ENCODE assay signal across 21 cellular contexts in genomic region chr7:30280631-30281030, GRCh38. TPM values are rescaled to one million over a fixed set of nuclear protein-coding genes. Genes with fewer than 3 reads are reported as not detected.
DNase-seq lines count a peak whose midpoint lies in the region; ATAC-seq and TF ChIP-seq lines count a peak whose summit lies in the region.
"Had no signal": no experiment of that assay in that cellular context is flagged by ENCODE, and none has a peak within 500 bp of the region (broad histone marks: within the 10 kb centered on the region; RNA-seq: fewer than 3 reads in every experiment).

No MANE protein-coding gene starts in this region.

- H3K79me2 ChIP-seq in neural progenitor cell (ENCODE audit: low read depth), result peaks cover 1% of the 10 kb centered on the region
- no peaks in the 10 kb centered on the region for H3K79me2 ChIP-seq in osteoblast (ENCODE audit: insufficient read depth, low read length)

- ATAC-seq in upper lobe of left lung (ENCODE audit: low FRiP score in 2 of 2), result no peak
- ATAC-seq: T-cell had no signal

- DNase-seq in NCI-H524 (lab: John Stamatoyannopoulos, UW) (peak; percentile 44 to 72), WERI-Rb-1 (peak; percentile 70), neural progenitor cell (ENCODE audit: low spot score) (peak; percentile 50), upper lobe of left lung (no peak), retina (no peak), osteoblast (ENCODE audit: insufficient read length, low spot score, missing footprints) (no peak)
- no peak for DNase-seq in stimulated activated CD4-positive, alpha-beta T cell treated with anti-CD3 and anti-CD28 coated beads, Interleukin-12 subunit alpha, Interleukin-12 subunit beta, amount 100 ng/mL, for 4 hours
- DNase-seq: BE2C, Caco-2, EL, GF-D8, Kasumi-1, MG63, NCI-H1694 treated with DMSO at 0.1 percent for 48 hours, NCI-H2081 treated with DMSO at 0.1 percent for 48 hours, PC-9, RPMI8226, SHP77, SK-N-SH, T-cell had no signal

- peak overlapping the region; percentile 44 for H3K27ac ChIP-seq in HUES48 (ENCODE audit: low read depth, low read length)
- H3K27ac ChIP-seq in WERI-Rb-1, result no peak overlapping the region; the same call in 1 of the 2 replicates
- H3K27ac ChIP-seq in neural progenitor cell, result no peak overlapping the region
- H3K27ac ChIP-seq in upper lobe of left lung, result no peak overlapping the region
- H3K27ac ChIP-seq in osteoblast (ENCODE audit: low read depth, low read length), result no peak overlapping the region
- H3K27ac ChIP-seq: PC-9 had no signal

- H4K20me1 ChIP-seq in neural progenitor cell (ENCODE audit: low read depth), result peaks cover under 1% of the 10 kb centered on the region
- H4K20me1 ChIP-seq in osteoblast (ENCODE audit: insufficient read depth, low read length), result no peaks in the 10 kb centered on the region

- H3K4me1 Mint-ChIP-seq in neural progenitor cell, result peaks cover 13% of the 10 kb centered on the region

- no peaks in the 10 kb centered on the region for H3K9me3 Mint-ChIP-seq in neural progenitor cell
- H3K9me3 Mint-ChIP-seq: T-cell had no signal

- no peak for TF ChIP-seq CTCF in WERI-Rb-1 (IDR thresholded peaks at IDR 0.05; ENCODE audit: low read depth, low read length)
- TF ChIP-seq CTCF in neural progenitor cell (IDR thresholded peaks at IDR 0.05), result no peak
- TF ChIP-seq CTCF in upper lobe of left lung (IDR thresholded peaks at IDR 0.05), result no peak
- no peak for TF ChIP-seq CTCF in osteoblast (IDR thresholded peaks at IDR 0.05; ENCODE audit: extremely low read depth, low read depth, low read length)

- H3F3A ChIP-seq in neural progenitor cell (ENCODE audit: low read depth), result peaks cover 23% of the 10 kb centered on the region

- H3K4me2 ChIP-seq in neural progenitor cell (peak overlapping the region; percentile 39), osteoblast (ENCODE audit: insufficient read depth, low read length) (no peak overlapping the region)
- H3K4me2 ChIP-seq: PC-9, SK-N-SH had no signal

- H3K9ac ChIP-seq in HUES48 (ENCODE audit: low read depth, low read length) (no peak overlapping the region), neural progenitor cell (no peak overlapping the region)
- H3K9ac ChIP-seq: SK-N-SH had no signal

- H3K36me3 ChIP-seq in HUES48 (ENCODE audit: control insufficient read depth, insufficient read depth, low read length), result no peaks in the 10 kb centered on the region
- H3K36me3 ChIP-seq in WERI-Rb-1, result no peaks in the 10 kb centered on the region
- no peaks in the 10 kb centered on the region for H3K36me3 ChIP-seq in neural progenitor cell
- H3K36me3 ChIP-seq in upper lobe of left lung, result no peaks in the 10 kb centered on the region
- no peaks in the 10 kb centered on the region for H3K36me3 ChIP-seq in osteoblast (ENCODE audit: insufficient read depth, low read length)
- H3K36me3 ChIP-seq: BE2C, MG63 had no signal

- TF ChIP-seq POLR2A in upper lobe of left lung (IDR thresholded peaks at IDR 0.05), result no peak

- H2AFZ ChIP-seq in neural progenitor cell (replicated peaks) (no peak overlapping the region), osteoblast (ENCODE audit: low read length) (no peak overlapping the region)
- H2AFZ ChIP-seq: PC-9 had no signal

- peaks cover 2% of the 10 kb centered on the region for H3K27me3 Mint-ChIP-seq in neural progenitor cell (ENCODE audit: insufficient read depth, low read depth)
- H3K27me3 Mint-ChIP-seq: T-cell had no signal

- WGBS in upper lobe of left lung, 2 donors, result 76 to 88% methylated on average over 1 of the region's 1 CpG

- H3K4me1 ChIP-seq in HUES48 (ENCODE audit: control insufficient read depth, insufficient read depth, low read length) (peaks cover 15% of the 10 kb centered on the region), neural progenitor cell (peaks cover 16% of the 10 kb centered on the region), upper lobe of left lung (peaks cover 3 to 19% (median 9%) of the 10 kb centered on the region in 4 donors), osteoblast (ENCODE audit: insufficient read depth, low read length) (peaks cover 3% of the 10 kb centered on the region)
- H3K4me1 ChIP-seq: BE2C, Caco-2 had no signal

- H3K4me3 ChIP-seq in HUES48 (ENCODE audit: low read depth, low read length) (no peak overlapping the region), WERI-Rb-1 (ENCODE audit: low read depth, low read length) (no peak overlapping the region), neural progenitor cell (no peak overlapping the region), upper lobe of left lung (no peak overlapping the region), osteoblast (ENCODE audit: insufficient read depth, low read length) (no peak overlapping the region)
- H3K4me3 ChIP-seq: MG63, PC-9 had no signal

- no peak overlapping the region for H3K4me3 Mint-ChIP-seq in neural progenitor cell
- H3K4me3 Mint-ChIP-seq: T-cell had no signal

- H3K27ac Mint-ChIP-seq in neural progenitor cell, result no peak overlapping the region
- H3K27ac Mint-ChIP-seq: T-cell had no signal

- H3K27me3 ChIP-seq in HUES48 (ENCODE audit: control insufficient read depth, insufficient read depth, low read length) (no peaks in the 10 kb centered on the region), WERI-Rb-1 (ENCODE audit: insufficient read depth, low read depth, severe bottlenecking) (no peaks in the 10 kb centered on the region), neural progenitor cell (no peaks in the 10 kb centered on the region), upper lobe of left lung (no peaks in the 10 kb centered on the region), osteoblast (ENCODE audit: insufficient read depth, low read length) (no peaks in the 10 kb centered on the region)
- H3K27me3 ChIP-seq: BE2C, MG63 had no signal

- no peaks in the 10 kb centered on the region for H3K36me3 Mint-ChIP-seq in neural progenitor cell

- H3K9me3 ChIP-seq in HUES48 (ENCODE audit: control insufficient read depth, insufficient read depth, low read length) (no peaks in the 10 kb centered on the region), WERI-Rb-1 (ENCODE audit: severe bottlenecking) (no peaks in the 10 kb centered on the region), neural progenitor cell (ENCODE audit: low read depth) (no peaks in the 10 kb centered on the region), upper lobe of left lung (peaks cover 0 to 3% (median 0%) of the 10 kb centered on the region in 4 donors), osteoblast (ENCODE audit: low read depth, low read length) (no peaks in the 10 kb centered on the region)
- H3K9me3 ChIP-seq: BE2C, Caco-2, MG63, SK-N-SH had no signal

- TF ChIP-seq EP300 in upper lobe of left lung (IDR thresholded peaks at IDR 0.05), result no peak

RNA-seq across cellular contexts. Expression of gene ZNRF2, which starts 3.8 kb away (rescaled TPM):
- 25.5 and 37.7 TPM in 2 replicates for total RNA-seq in neural progenitor cell (ENCODE audit: low replicate concordance)
- total RNA-seq in upper lobe of left lung, result 10 to 100 TPM; 20.2 to 44.1 (median 27.1) TPM
- total RNA-seq in osteoblast, result 12.1 and 12.7 TPM in 2 replicates

Comparison
In these comparisons a context has a peak if more than half of its experiments do, and no peak if none do; other contexts are left out.
1. DNase-seq: peak in NCI-H524 (2 of 2), WERI-Rb-1 (single experiment) and neural progenitor cell (single experiment); none in stimulated activated CD4-positive, alpha-beta T cell treated with anti-CD3 and anti-CD28 coated beads, Interleukin-12 subunit alpha, Interleukin-12 subunit beta, amount 100 ng/mL, for 4 hours (single experiment), upper lobe of left lung (0 of 2), retina (single experiment) and osteoblast (single experiment).